In the genomic region with DNA sequence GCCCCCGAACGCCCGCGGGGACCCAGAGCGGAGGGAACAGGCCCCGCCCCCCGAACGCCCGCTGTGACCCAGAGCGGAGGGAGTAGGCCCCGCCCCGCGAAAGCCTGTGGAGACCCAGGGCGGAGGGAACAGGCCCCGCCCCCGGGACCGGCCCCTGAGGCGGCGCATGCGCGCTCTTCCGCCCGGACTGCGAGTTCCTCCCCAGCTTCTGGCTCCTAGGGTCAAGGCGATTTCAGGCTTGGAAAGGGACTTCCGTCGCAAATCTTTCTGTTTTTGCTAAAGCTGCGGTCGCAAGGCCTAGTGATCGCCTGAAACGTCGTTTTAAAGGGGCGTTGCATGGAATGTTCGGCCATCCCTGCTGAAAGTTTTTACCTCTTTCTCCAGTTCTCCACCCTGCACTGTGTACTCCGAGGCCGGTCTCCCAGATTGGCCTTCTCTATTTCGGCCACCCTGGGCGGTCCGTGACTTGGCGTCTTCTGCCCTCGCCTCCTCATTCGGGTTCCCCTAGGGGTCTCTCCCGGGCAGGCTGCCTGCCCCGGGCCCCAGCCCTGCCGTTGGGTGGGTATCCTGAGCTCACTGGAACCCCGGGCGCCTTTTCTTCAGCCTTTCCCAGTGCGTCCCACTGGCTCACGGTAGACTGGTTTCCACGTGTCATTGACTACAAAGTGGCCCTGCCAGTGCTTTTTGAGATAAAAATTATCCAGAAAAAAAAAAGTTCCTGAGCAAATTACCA, we compare ENCODE assay signal across 8 cellular contexts. TPM values are rescaled to one million over a fixed set of nuclear protein-coding genes. Genes with fewer than 3 reads are reported as not detected.
A peak's percentile ranks its signal among the peaks of the same experiment; 100 is the strongest.
DNase-seq lines count a peak whose midpoint lies in the region; ATAC-seq and TF ChIP-seq lines count a peak whose summit lies in the region.

No MANE protein-coding gene starts in this region.

- H3K27ac ChIP-seq in OCI-LY3 (ENCODE audit: low read length), result no peak overlapping the region

- H3K9ac ChIP-seq in OCI-LY3 (ENCODE audit: low read length), result peak overlapping the region; percentile 75

- H3K4me3 ChIP-seq in OCI-LY3 (ENCODE audit: low read length) (peak overlapping the region; percentile 87), epithelial cell of esophagus (ENCODE audit: low read length) (peak overlapping the region; percentile 77), mucosa of descending colon (peak overlapping the region; percentile 64)

- H3K79me2 ChIP-seq in OCI-LY3 (ENCODE audit: low read length), result peaks cover 7% of the 10 kb centered on the region

- H2AFZ ChIP-seq in OCI-LY3 (ENCODE audit: low read depth, low read length), result peak overlapping the region; percentile 88

- peak; percentile 90 for ATAC-seq in GM21526 (IDR thresholded peaks at IDR 0.05; ENCODE audit: low FRiP score, unreplicated experiment)
- ATAC-seq in mucosa of descending colon, result peak; percentile 99

- H3K9me3 ChIP-seq in OCI-LY3 (ENCODE audit: insufficient read depth, low read length) (no peaks in the 10 kb centered on the region), mucosa of descending colon (no peaks in the 10 kb centered on the region)

- H3K36me3 ChIP-seq in OCI-LY3 (replicated peaks; ENCODE audit: low read depth, low read length) (no peaks in the 10 kb centered on the region), mucosa of descending colon (ENCODE audit: low read depth) (no peaks in the 10 kb centered on the region)

- peak; percentile 99 for DNase-seq in DMS 273 (lab: John Stamatoyannopoulos, UW; ENCODE audit: unreplicated experiment)
- peak; percentile 90 for DNase-seq in HuH-7.5 (ENCODE audit: low spot score)
- peak; percentile 94 for DNase-seq in activated T-cell treated with anti-CD3 and anti-CD28 coated beads for 24 hours (ENCODE audit: low read depth)
- DNase-seq in epithelial cell of esophagus (ENCODE audit: low read depth), result peak; percentile 96
- peak; percentile 99 to 100 (median 100) for DNase-seq in mucosa of descending colon
- DNase-seq in stimulated activated CD8-positive, alpha-beta memory T cell treated with anti-CD3 and anti-CD28 coated beads, Interleukin-4, amount 100 ng/mL, for 1 hour (ENCODE audit: low read depth in 2 of 2, low spot score in 1 of 2), result peak; percentile 89 to 95

- H3K4me2 ChIP-seq in OCI-LY3 (ENCODE audit: low read length), result peak overlapping the region; percentile 74

- H4K20me1 ChIP-seq in OCI-LY3 (ENCODE audit: insufficient read depth, low read length), result no peaks in the 10 kb centered on the region

- no peaks in the 10 kb centered on the region for H3K27me3 ChIP-seq in OCI-LY3 (ENCODE audit: low read depth, low read length)

- intact Hi-C loops in mucosa of descending colon (cut with DNase I, micrococcal nuclease), result no loop called here

- no peak for TF ChIP-seq CTCF in OCI-LY3 (IDR thresholded peaks at IDR 0.05; ENCODE audit: low read depth, low read length)
- TF ChIP-seq CTCF in epithelial cell of esophagus (IDR thresholded peaks at IDR 0.05; ENCODE audit: insufficient read depth, low read depth, low read length, missing control alignments), result no peak
- no peak for TF ChIP-seq CTCF in mucosa of descending colon (IDR thresholded peaks at IDR 0.05)

- H3K4me1 ChIP-seq in OCI-LY3 (ENCODE audit: low read length), result peaks cover 11% of the 10 kb centered on the region
- H3K4me1 ChIP-seq in mucosa of descending colon (ENCODE audit: low read depth), result no peaks in the 10 kb centered on the region

RNA-seq across cellular contexts. Expression of a gene that starts 0.4 kb away (rescaled TPM):
- total RNA-seq in mucosa of descending colon, result 10 to 100 TPM in 1 of 3 donors, 1 to 10 TPM in 2; 7.5 to 12.5 (median 9.1) TPM
